18 cellular contexts compared by ENCODE assay signal in the genomic region with DNA sequence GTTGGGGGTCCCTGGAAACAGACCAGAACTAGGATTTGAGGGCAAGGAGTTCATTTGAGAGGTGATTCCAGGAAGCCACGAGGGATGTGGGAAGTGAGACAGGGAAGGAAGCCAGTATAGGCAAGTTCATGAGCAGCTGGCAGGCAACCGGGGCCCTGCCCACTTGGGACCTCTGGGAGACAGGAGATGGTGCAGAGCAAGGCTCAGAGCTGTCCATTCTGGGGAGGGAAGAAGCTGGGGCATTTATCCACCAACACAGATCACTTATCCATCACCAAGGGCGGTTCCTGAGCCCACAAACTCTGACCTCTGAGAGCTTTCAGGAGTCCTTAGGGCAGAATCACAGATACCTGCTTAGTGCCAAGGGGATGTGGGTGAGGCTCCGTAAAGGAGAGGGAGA. TPM values are rescaled to one million over a fixed set of nuclear protein-coding genes. Genes with fewer than 3 reads are reported as not detected.
DNase-seq lines count a peak whose midpoint lies in the region; ATAC-seq and TF ChIP-seq lines count a peak whose summit lies in the region.
"Had no signal": no experiment of that assay in that cellular context is flagged by ENCODE, and none has a peak within 500 bp of the region (broad histone marks: within the 10 kb centered on the region; RNA-seq: fewer than 3 reads in every experiment).

No MANE protein-coding gene starts in this region.

- H3K9me3 ChIP-seq in RWPE2 (ENCODE audit: severe bottlenecking), result no peaks in the 10 kb centered on the region
- H3K9me3 ChIP-seq in mucosa of rectum (ENCODE audit: control insufficient read depth in 2 of 2, low read length in 2 of 2), result no peaks in the 10 kb centered on the region
- H3K9me3 ChIP-seq: SJCRH30 had no signal

- H3K4me3 ChIP-seq in RWPE2 (ENCODE audit: severe bottlenecking) (no peak overlapping the region), mucosa of rectum (ENCODE audit: low read length in 2 of 2) (no peak overlapping the region)
- H3K4me3 ChIP-seq: SJCRH30 had no signal

- no peak for TF ChIP-seq CTCF in RWPE2 (IDR thresholded peaks at IDR 0.05; ENCODE audit: poor library complexity, severe bottlenecking)

- ATAC-seq in RWPE2 (ENCODE audit: low read depth) (0 out of 3 replicates have a peak, but pooled peaks have one; percentile 20), GM21723 (IDR thresholded peaks at IDR 0.05; ENCODE audit: unreplicated experiment) (no peak)
- ATAC-seq: CD8-positive, alpha-beta T cell had no signal

- H3K4me1 ChIP-seq in RWPE2 (ENCODE audit: insufficient read depth, poor library complexity, severe bottlenecking), result peaks cover 12% of the 10 kb centered on the region
- peaks cover 22 to 32% of the 10 kb centered on the region in 2 donors for H3K4me1 ChIP-seq in mucosa of rectum (ENCODE audit: control insufficient read depth in 2 of 2, insufficient read depth in 2 of 2, low read length in 2 of 2)

- H3K27ac ChIP-seq in RWPE2 (ENCODE audit: poor library complexity, severe bottlenecking) (no peak overlapping the region), mucosa of rectum (ENCODE audit: low read depth in 2 of 2, low read length in 2 of 2) (peak overlapping the region; percentile 52 to 53)
- H3K27ac ChIP-seq: 22Rv1, KMS-11, SJCRH30 had no signal

- H3K9ac ChIP-seq in mucosa of rectum (ENCODE audit: low read depth in 1 of 2, low read length in 2 of 2), result no peak overlapping the region
- H3K9ac ChIP-seq: KMS-11 had no signal

- DNase-seq in DMS53 (lab: John Stamatoyannopoulos, UW), result peak; percentile 37
- no peak for DNase-seq in DMS53 treated with DMSO at 0.1 percent for 48 hours (lab: John Stamatoyannopoulos, UW; ENCODE audit: unreplicated experiment)
- DNase-seq in COLO668 (lab: John Stamatoyannopoulos, UW; ENCODE audit: unreplicated experiment), result peak; percentile 47
- no peak for DNase-seq in RWPE2 (ENCODE audit: low spot score)
- no peak for DNase-seq in activated naive CD4-positive, alpha-beta T cell (lab: John Stamatoyannopoulos, UW)
- no peak for DNase-seq in HT-29 (ENCODE audit: low spot score)
- DNase-seq: CD8-positive, alpha-beta T cell; NCI-H1105; NCI-H187 treated with DMSO at 0.1 percent for 48 hours; RPMI8226; SJCRH30; SW 1271 had no signal

- H3K27me3 ChIP-seq in RWPE2 (ENCODE audit: insufficient read depth, poor library complexity, severe bottlenecking) (no peaks in the 10 kb centered on the region), mucosa of rectum (ENCODE audit: control insufficient read depth in 2 of 2, insufficient read depth in 2 of 2, low read length in 2 of 2) (no peaks in the 10 kb centered on the region)
- H3K27me3 ChIP-seq: SJCRH30 had no signal

- H3K36me3 ChIP-seq in RWPE2 (ENCODE audit: low read depth) (no peaks in the 10 kb centered on the region), mucosa of rectum (ENCODE audit: control insufficient read depth in 2 of 2, insufficient read depth in 2 of 2, low read length in 2 of 2) (no peaks in the 10 kb centered on the region)
- H3K36me3 ChIP-seq: SJCRH30 had no signal

RNA-seq across cellular contexts. Expression of gene EDN2, which starts 16.8 kb away (rescaled TPM):
- total RNA-seq in HT-29 (2014; rRNA removed; shearing (Covaris generic)), result 0.37 and 0.46 TPM in 2 replicates
- total RNA-seq: B cell, NCI-H460 had no signal

Comparison
In these comparisons a context has a peak if more than half of its experiments do, and no peak if none do; other contexts are left out.
1. DNase-seq: peak in DMS53 (single experiment) and COLO668 (single experiment); none in DMS53 treated with DMSO at 0.1 percent for 48 hours (single experiment), RWPE2 (single experiment), activated naive CD4-positive, alpha-beta T cell (0 of 4) and HT-29 (single experiment).